Comparison of ENCODE assay signal across 11 cellular contexts in genomic region chr13:87674143-87674772, GRCh38. TPM values are rescaled to one million over a fixed set of nuclear protein-coding genes. Genes with fewer than 3 reads are reported as not detected.
DNase-seq lines count a peak whose midpoint lies in the region; ATAC-seq and TF ChIP-seq lines count a peak whose summit lies in the region.
"Had no signal": no experiment of that assay in that cellular context is flagged by ENCODE, and none has a peak within 500 bp of the region (broad histone marks: within the 10 kb centered on the region; RNA-seq: fewer than 3 reads in every experiment).

No MANE protein-coding gene starts in this region.

- no peak for ATAC-seq in GM18511 (IDR thresholded peaks at IDR 0.05; ENCODE audit: unreplicated experiment)
- ATAC-seq: body of pancreas had no signal

- TF ChIP-seq POLR2A in testis (IDR thresholded peaks at IDR 0.05) = no peak

- 15 to 27% methylated on average over 30 of the region's 30 CpGs for WGBS in testis, 2 donors

- no peak overlapping the region for H3K27ac ChIP-seq in CD8-positive, alpha-beta memory T cell (ENCODE audit: low read depth, low read length)
- no peak overlapping the region for H3K27ac ChIP-seq in HUES48 (ENCODE audit: low read depth, low read length)
- no peak overlapping the region for H3K27ac ChIP-seq in muscle layer of duodenum (ENCODE audit: low read length)
- no peak overlapping the region for H3K27ac ChIP-seq in testis

- H3K27ac Mint-ChIP-seq in CD8-positive, alpha-beta memory T cell = no peak overlapping the region

- POLR2A ChIA-PET in CD8-positive, alpha-beta memory T cell (lab: Charles Lee) = no interaction called here

- no peaks in the 10 kb centered on the region for H3K36me3 Mint-ChIP-seq in CD8-positive, alpha-beta memory T cell

- no peaks in the 10 kb centered on the region for H3K9me3 ChIP-seq in CD8-positive, alpha-beta memory T cell (ENCODE audit: low read length)
- H3K9me3 ChIP-seq in HUES48 (ENCODE audit: control insufficient read depth, insufficient read depth, low read length) (no peaks in the 10 kb centered on the region), muscle layer of duodenum (ENCODE audit: control insufficient read depth in 1 of 2, low read length in 2 of 2) (no peaks in the 10 kb centered on the region), testis (no peaks in the 10 kb centered on the region)
- H3K9me3 ChIP-seq: body of pancreas had no signal

- peaks cover 0 to 23% (median 13%) of the 10 kb centered on the region in 5 donors for H3K9me3 Mint-ChIP-seq in CD8-positive, alpha-beta memory T cell

- DNase-seq in CD8-positive, alpha-beta memory T cell = no peak
- DNase-seq in astrocyte of the spinal cord (ENCODE audit: low read depth, low spot score) (peak; percentile 22), pons (ENCODE audit: low spot score) (no peak), testis (no peak), MV-4-11 (lab: John Stamatoyannopoulos, UW) (no peak)
- DNase-seq: activated CD4-positive, CD25-positive, alpha-beta regulatory T cell treated with anti-CD3 and anti-CD28 coated beads, Interleukin-2, amount 50 U/mL, for 72 hours; body of pancreas; DMS79 treated with DMSO at 0.1 percent for 48 hours had no signal

- peak overlapping the region in 6 of 7 donors; percentile 59 to 89 (median 76) for H3K4me3 Mint-ChIP-seq in CD8-positive, alpha-beta memory T cell

- CTCF ChIA-PET in CD8-positive, alpha-beta memory T cell (lab: Charles Lee) = no interaction called here

- no peaks in the 10 kb centered on the region for H3K36me3 ChIP-seq in CD8-positive, alpha-beta memory T cell (ENCODE audit: insufficient read depth, low read length)
- H3K36me3 ChIP-seq in HUES48 (ENCODE audit: control insufficient read depth, insufficient read depth, low read length) (no peaks in the 10 kb centered on the region), muscle layer of duodenum (ENCODE audit: control insufficient read depth in 1 of 2, insufficient read depth in 2 of 2, low read length in 2 of 2) (no peaks in the 10 kb centered on the region), testis (ENCODE audit: low read depth, missing control alignments) (no peaks in the 10 kb centered on the region)

- H3K4me3 ChIP-seq in CD8-positive, alpha-beta memory T cell (ENCODE audit: low read length) = no peak overlapping the region
- H3K4me3 ChIP-seq in HUES48 (ENCODE audit: low read depth, low read length) (peak overlapping the region; percentile 78), astrocyte of the spinal cord (ENCODE audit: low read depth, low read length) (peak overlapping the region; percentile 67), muscle layer of duodenum (ENCODE audit: low read depth in 1 of 2, low read length in 2 of 2) (peak overlapping the region; percentile 16 to 85), testis (no peak overlapping the region)
- H3K4me3 ChIP-seq: body of pancreas had no signal

- no peak overlapping the region for H3K9ac ChIP-seq in HUES48 (ENCODE audit: low read depth, low read length)

- H3K4me1 Mint-ChIP-seq in CD8-positive, alpha-beta memory T cell = peaks cover 24 to 47% (median 43%) of the 10 kb centered on the region in 3 donors

- H3K27me3 Mint-ChIP-seq in CD8-positive, alpha-beta memory T cell = peaks cover 41 to 54% of the 10 kb centered on the region in 2 donors

- intact Hi-C loops in testis (cut with DNase I; ENCODE audit: low total_unique reads) = no loop called here

- peaks cover 5% of the 10 kb centered on the region for H3K4me1 ChIP-seq in CD8-positive, alpha-beta memory T cell (ENCODE audit: insufficient read depth, low read length)
- H3K4me1 ChIP-seq in HUES48 (ENCODE audit: control insufficient read depth, insufficient read depth, low read length) (peaks cover 36% of the 10 kb centered on the region), muscle layer of duodenum (ENCODE audit: control insufficient read depth in 1 of 2, insufficient read depth in 2 of 2, low read length in 2 of 2) (peaks cover 0 to 48% of the 10 kb centered on the region in 2 donors), testis (peaks cover 7% of the 10 kb centered on the region)

- no peak for TF ChIP-seq CTCF in astrocyte of the spinal cord (IDR thresholded peaks at IDR 0.05; ENCODE audit: low read depth, low read length)
- TF ChIP-seq CTCF in testis (IDR thresholded peaks at IDR 0.05) = no peak

- in situ Hi-C loops in astrocyte of the spinal cord (cut with HindIII; ENCODE audit: low sequenced_read_pairs) = no loop called here

- peaks cover 16% of the 10 kb centered on the region for H3K27me3 ChIP-seq in CD8-positive, alpha-beta memory T cell (ENCODE audit: insufficient read depth, low read length, poor library complexity, severe bottlenecking)
- H3K27me3 ChIP-seq in HUES48 (ENCODE audit: control insufficient read depth, insufficient read depth, low read length) (peaks cover 82% of the 10 kb centered on the region), muscle layer of duodenum (ENCODE audit: low read depth, low read length) (peaks cover 38% of the 10 kb centered on the region), testis (no peaks in the 10 kb centered on the region)

RNA-seq across cellular contexts. Expression of gene SLITRK5, which starts 3.1 kb away (rescaled TPM):
- total RNA-seq in CD8-positive, alpha-beta memory T cell = not detected
- not detected for polyA plus RNA-seq in CD8-positive, alpha-beta memory T cell
- total RNA-seq in testis = under 1 TPM; 0.31 TPM
- polyA plus RNA-seq in testis (ENCODE audit: insufficient read depth, low read depth, low replicate concordance) = 0.24 TPM

Comparison
In these comparisons a context has a peak if more than half of its experiments do, and no peak if none do; other contexts are left out.
1. H3K4me3 ChIP-seq: peak in HUES48 (single experiment), astrocyte of the spinal cord (single experiment) and muscle layer of duodenum (2 of 2); none in CD8-positive, alpha-beta memory T cell (single experiment) and testis (0 of 2).